In the genomic region with DNA sequence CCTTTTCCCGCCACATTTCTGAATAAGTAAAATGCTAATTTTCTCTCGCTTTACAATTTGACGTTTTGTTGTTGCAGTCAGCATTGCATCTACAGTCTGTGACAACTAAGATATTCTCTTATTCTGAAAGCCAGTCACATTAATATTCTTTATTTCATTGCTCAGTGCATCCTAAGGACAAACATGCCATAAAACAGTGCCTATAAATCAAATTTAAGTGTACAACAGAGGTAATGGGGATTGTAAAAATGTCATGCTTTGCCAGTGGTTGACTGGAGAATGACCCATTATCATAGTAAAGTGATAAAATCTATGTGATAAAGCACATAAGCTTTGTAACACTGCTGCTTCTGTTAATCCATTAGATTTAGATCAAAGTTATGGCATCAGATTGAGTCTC, we compare ENCODE assay signal across 26 cellular contexts.
"Had no signal": no experiment of that assay in that cellular context is flagged by ENCODE, and none has a peak within 500 bp of the region (broad histone marks: within the 10 kb centered on the region; RNA-seq: fewer than 3 reads in every experiment).

No MANE protein-coding gene starts in this region.

- H3K27me3 ChIP-seq: ovary, right atrium auricular region, right lobe of liver, tibial nerve, uterus had no signal

- H3K27ac Mint-ChIP-seq: immature natural killer cell; mesothelial cell of epicardium; natural killer cell; nephron progenitor cell; progenitor cell of endocrine pancreas; stimulated activated memory B cell treated with anti-CD40 and anti-IgM and Interleukin-4, amounts not matched to agents 10 μg/mL and 1 μg/mL and 100 μg/mL, for 72 hours; stimulated activated naive CD8-positive, alpha-beta T cell treated with anti-CD3 and anti-CD28 coated beads, Interleukin-15, amount 100 ng/mL, for 72 hours; type B pancreatic cell had no signal

- H3K4me1 ChIP-seq: left ventricle myocardium inferior, right atrium auricular region, right lobe of liver, tibial nerve, uterus had no signal

- H3K4me3 ChIP-seq: left ventricle myocardium inferior, lung, ovary, right atrium auricular region, right lobe of liver, smooth muscle cell, tibial nerve, uterus had no signal

- H3K36me3 Mint-ChIP-seq: immature natural killer cell; naive B cell; stimulated activated memory B cell treated with anti-CD40 and anti-IgM and Interleukin-4, amounts not matched to agents 10 μg/mL and 1 μg/mL and 100 μg/mL, for 72 hours; type B pancreatic cell had no signal

- ATAC-seq: left colon; natural killer cell; right lobe of liver; stimulated activated memory B cell treated with anti-CD40 and anti-IgM and Interleukin-4, amounts not matched to agents 10 μg/mL and 1 μg/mL and 100 μg/mL, for 72 hours; stimulated activated naive CD8-positive, alpha-beta T cell treated with anti-CD3 and anti-CD28 coated beads, Interleukin-15, amount 100 ng/mL, for 72 hours had no signal

- H3K27ac ChIP-seq: left ventricle myocardium inferior, ovary, right atrium auricular region, right lobe of liver, tibial nerve, uterus had no signal

- H3K36me3 ChIP-seq: left ventricle myocardium inferior, ovary, right atrium auricular region, right lobe of liver, tibial nerve, uterus had no signal

- DNase-seq: immature natural killer cell; kidney; left colon; left ventricle myocardium inferior; mesendoderm; naive B cell; natural killer cell; nephron progenitor cell; ovary; right lobe of liver; stimulated activated CD4-positive, alpha-beta T cell treated with anti-CD3 and anti-CD28 coated beads, Interleukin-1b, Interleukin-23, amount 100 ng/mL, for 48 hours; stimulated activated CD4-positive, alpha-beta T cell treated with anti-CD3 and anti-CD28 coated beads, Interleukin-2, amount 100 ng/mL, for 48 hours; stimulated activated CD4-positive, alpha-beta T cell treated with anti-CD3 and anti-CD28 coated beads, Interleukin-4, amount 100 ng/mL, for 4 hours; stimulated activated CD8-positive, alpha-beta memory T cell treated with anti-CD3 and anti-CD28 coated beads, Interleukin-4, amount 100 ng/mL, for 48 hours; stimulated activated naive CD4-positive, alpha-beta T cell treated with Interleukin-2 at 50 U/mL for 16 hours; stimulated activated naive CD8-positive, alpha-beta T cell treated with anti-CD3 and anti-CD28 coated beads, Interleukin-15, amount 100 ng/mL, for 72 hours; substantia nigra; uterus had no signal

- H3K27me3 Mint-ChIP-seq: naive B cell; progenitor cell of endocrine pancreas; stimulated activated memory B cell treated with anti-CD40 and anti-IgM and Interleukin-4, amounts not matched to agents 10 μg/mL and 1 μg/mL and 100 μg/mL, for 72 hours; stimulated activated naive CD8-positive, alpha-beta T cell treated with anti-CD3 and anti-CD28 coated beads, Interleukin-15, amount 100 ng/mL, for 72 hours; type B pancreatic cell had no signal

- H3K4me3 Mint-ChIP-seq: immature natural killer cell; mesothelial cell of epicardium; naive B cell; natural killer cell; nephron progenitor cell; stimulated activated memory B cell treated with anti-CD40 and anti-IgM and Interleukin-4, amounts not matched to agents 10 μg/mL and 1 μg/mL and 100 μg/mL, for 72 hours; stimulated activated naive CD8-positive, alpha-beta T cell treated with anti-CD3 and anti-CD28 coated beads, Interleukin-15, amount 100 ng/mL, for 72 hours; type B pancreatic cell had no signal

- H3K4me1 Mint-ChIP-seq: immature natural killer cell; mesothelial cell of epicardium; naive B cell; natural killer cell; nephron progenitor cell; stimulated activated memory B cell treated with anti-CD40 and anti-IgM and Interleukin-4, amounts not matched to agents 10 μg/mL and 1 μg/mL and 100 μg/mL, for 72 hours; stimulated activated naive CD8-positive, alpha-beta T cell treated with anti-CD3 and anti-CD28 coated beads, Interleukin-15, amount 100 ng/mL, for 72 hours had no signal

- H3K9me3 ChIP-seq: right atrium auricular region, right lobe of liver, uterus had no signal

- H3K4me2 ChIP-seq: smooth muscle cell had no signal
